Comparison of ENCODE assay signal across 8 cellular contexts in genomic region chr12:9798008-9798619, GRCh38. TPM values are rescaled to one million over a fixed set of nuclear protein-coding genes. Genes with fewer than 3 reads are reported as not detected.
DNase-seq lines count a peak whose midpoint lies in the region; ATAC-seq and TF ChIP-seq lines count a peak whose summit lies in the region.

No MANE protein-coding gene starts in this region.

- peak overlapping the region; percentile 46 for H3K4me3 Mint-ChIP-seq in activated T-helper 1 cell treated with anti-CD3 and anti-CD28 coated beads, Interleukin-12 subunit alpha, Interleukin-12 subunit beta, Interleukin-2, Interleukin-4 antibody, amounts not matched to agents 30 ng/mL and 10 ng/mL and 1 ng/mL, durations not matched to agents 14 hours and 24 hours and 36 hours

- peaks cover 6% of the 10 kb centered on the region for H3K27me3 Mint-ChIP-seq in activated T-helper 1 cell treated with anti-CD3 and anti-CD28 coated beads, Interleukin-12 subunit alpha, Interleukin-12 subunit beta, Interleukin-2, Interleukin-4 antibody, amounts not matched to agents 30 ng/mL and 10 ng/mL and 1 ng/mL, durations not matched to agents 14 hours and 24 hours and 36 hours (ENCODE audit: insufficient read depth)

- no peak overlapping the region for H2AFZ ChIP-seq in PC-3 (ENCODE audit: low read length)

- no peaks in the 10 kb centered on the region for H3K79me2 ChIP-seq in PC-3 (ENCODE audit: low read length)

- POLR2A ChIA-PET in PC-3 (lab: Charles Lee; ENCODE audit: unreplicated experiment), result no interaction called here

- H3K9me3 ChIP-seq in BLaER1 treated with 17β-estradiol and CSF1 and Interleukin-3, amounts not matched to agents 10 nM and 100 nM (replicated peaks in 1 of 11), result no peaks in the 10 kb centered on the region
- no peaks in the 10 kb centered on the region for H3K9me3 ChIP-seq in PC-3 (ENCODE audit: low read length)

- peaks cover 3% of the 10 kb centered on the region for H3K9me3 Mint-ChIP-seq in activated T-helper 1 cell treated with anti-CD3 and anti-CD28 coated beads, Interleukin-12 subunit alpha, Interleukin-12 subunit beta, Interleukin-2, Interleukin-4 antibody, amounts not matched to agents 30 ng/mL and 10 ng/mL and 1 ng/mL, durations not matched to agents 14 hours and 24 hours and 36 hours

- H3K4me3 ChIP-seq in BLaER1 treated with 17β-estradiol and CSF1 and Interleukin-3, amounts not matched to agents 10 nM and 100 nM, result no peak overlapping the region
- H3K4me3 ChIP-seq in PC-3 (ENCODE audit: low read length), result no peak overlapping the region

- no peaks in the 10 kb centered on the region for H3K27me3 ChIP-seq in BLaER1 treated with 17β-estradiol and CSF1 and Interleukin-3, amounts not matched to agents 10 nM and 100 nM
- H3K27me3 ChIP-seq in PC-3 (ENCODE audit: low read length), result no peaks in the 10 kb centered on the region

- DNase-seq in PC-3 (peak; percentile 78), left ventricle myocardium superior (no peak), NCI-H187 (lab: John Stamatoyannopoulos, UW) (no peak)
- peak; percentile 73 for DNase-seq in activated T-helper 1 cell treated with anti-CD3 and anti-CD28 coated beads, Interleukin-12 subunit alpha, Interleukin-12 subunit beta, Interleukin-2, Interleukin-4 antibody, amounts not matched to agents 30 ng/mL and 10 ng/mL and 1 ng/mL, durations not matched to agents 14 hours and 24 hours and 36 hours (ENCODE audit: low spot score)
- DNase-seq in stimulated activated CD4-positive, alpha-beta T cell treated with anti-CD3 and anti-CD28 coated beads, Interleukin-2, amount 100 ng/mL, for 24 hours, result peak; percentile 53 to 67

- ATAC-seq in GM19324 (IDR thresholded peaks at IDR 0.05; ENCODE audit: low FRiP score, unreplicated experiment), result peak; percentile 90
- ATAC-seq in HG03280 (IDR thresholded peaks at IDR 0.05; ENCODE audit: unreplicated experiment), result peak; percentile 95
- ATAC-seq in PC-3, result peak; percentile 94
- ATAC-seq in left ventricle myocardium superior, result peak; percentile 62

- intact Hi-C loops in PC-3 (cut with micrococcal nuclease), result loop anchor here (1.0 kb wide), 1 partner anchor 48 kb away; no protein-coding TSS in a partner anchor
- intact Hi-C loops in activated T-helper 1 cell treated with anti-CD3 and anti-CD28 coated beads, Interleukin-12 subunit alpha, Interleukin-12 subunit beta, Interleukin-2, Interleukin-4 antibody, amounts not matched to agents 30 ng/mL and 10 ng/mL and 1 ng/mL, durations not matched to agents 14 hours and 24 hours and 36 hours (cut with micrococcal nuclease), result loop anchor here (1.0 to 5.0 kb wide), 3 partner anchors 48 to 334 kb away; partner anchors contain the start of gene CLEC7A
- intact Hi-C loops in left ventricle myocardium superior (cut with micrococcal nuclease), result no loop called here

- H3K4me2 ChIP-seq in BLaER1 treated with 17β-estradiol and CSF1 and Interleukin-3, amounts not matched to agents 10 nM and 100 nM, result peak overlapping the region in 8 of 11 experiments; percentile 1 to 55 (median 34); a peak in 11 of 22 replicates
- H3K4me2 ChIP-seq in PC-3 (ENCODE audit: low read length), result no peak overlapping the region

- no peak overlapping the region for H3K9ac ChIP-seq in BLaER1 treated with 17β-estradiol and CSF1 and Interleukin-3, amounts not matched to agents 10 nM and 100 nM
- H3K9ac ChIP-seq in PC-3 (ENCODE audit: low read length), result no peak overlapping the region

- peaks cover 47% of the 10 kb centered on the region for H3K4me1 Mint-ChIP-seq in activated T-helper 1 cell treated with anti-CD3 and anti-CD28 coated beads, Interleukin-12 subunit alpha, Interleukin-12 subunit beta, Interleukin-2, Interleukin-4 antibody, amounts not matched to agents 30 ng/mL and 10 ng/mL and 1 ng/mL, durations not matched to agents 14 hours and 24 hours and 36 hours (ENCODE audit: low read depth)

- H3K27ac Mint-ChIP-seq in activated T-helper 1 cell treated with anti-CD3 and anti-CD28 coated beads, Interleukin-12 subunit alpha, Interleukin-12 subunit beta, Interleukin-2, Interleukin-4 antibody, amounts not matched to agents 30 ng/mL and 10 ng/mL and 1 ng/mL, durations not matched to agents 14 hours and 24 hours and 36 hours, result peak overlapping the region; percentile 41

- no peaks in the 10 kb centered on the region for H3K9me2 ChIP-seq in PC-3 (replicated peaks; ENCODE audit: low read length)

- H3K27ac ChIP-seq in BLaER1 treated with 17β-estradiol and CSF1 and Interleukin-3, amounts not matched to agents 10 nM and 100 nM, result no peak overlapping the region
- no peak overlapping the region for H3K27ac ChIP-seq in PC-3 (ENCODE audit: low read length)

- H4K20me1 ChIP-seq in BLaER1 treated with 17β-estradiol and CSF1 and Interleukin-3, amounts not matched to agents 10 nM and 100 nM, result no peaks in the 10 kb centered on the region
- no peaks in the 10 kb centered on the region for H4K20me1 ChIP-seq in PC-3 (ENCODE audit: low read length)

- no peaks in the 10 kb centered on the region for H3K36me3 Mint-ChIP-seq in activated T-helper 1 cell treated with anti-CD3 and anti-CD28 coated beads, Interleukin-12 subunit alpha, Interleukin-12 subunit beta, Interleukin-2, Interleukin-4 antibody, amounts not matched to agents 30 ng/mL and 10 ng/mL and 1 ng/mL, durations not matched to agents 14 hours and 24 hours and 36 hours (ENCODE audit: low read depth)

- no peaks in the 10 kb centered on the region for H3K36me3 ChIP-seq in BLaER1 treated with 17β-estradiol and CSF1 and Interleukin-3, amounts not matched to agents 10 nM and 100 nM
- no peaks in the 10 kb centered on the region for H3K36me3 ChIP-seq in PC-3 (ENCODE audit: low read depth, low read length)

- H3F3A ChIP-seq in PC-3 (ENCODE audit: low read length, unreplicated experiment), result no peaks in the 10 kb centered on the region

- BruUV-seq in PC-3 (replicated peaks; lab: Mats Ljungman, UMichigan), result no TSS peak

- TF ChIP-seq CTCF in PC-3 (conservative IDR thresholded peaks at IDR 0.05; ENCODE audit: low read depth, low read length), result peak; percentile 70

- peaks cover 28 to 49% (median 38%) of the 10 kb centered on the region in 10 experiments for H3K4me1 ChIP-seq in BLaER1 treated with 17β-estradiol and CSF1 and Interleukin-3, amounts not matched to agents 10 nM and 100 nM
- peaks cover 30% of the 10 kb centered on the region for H3K4me1 ChIP-seq in PC-3 (ENCODE audit: insufficient read depth, low read length)

- CTCF ChIA-PET in PC-3 (lab: Charles Lee), result interaction anchor here (0.5 to 1.0 kb wide), 7 partner anchors 45 to 290 kb away, joined by 3 to 15 read pairs (median 3); no protein-coding TSS in a partner anchor

RNA-seq across cellular contexts. Expression of gene KLRF1, which starts 29.2 kb away (rescaled TPM):
- total RNA-seq in PC-3 (2014; rRNA removed), result not detected in 2 replicates
- not detected in 2 replicates for total RNA-seq in activated T-helper 1 cell treated with anti-CD3 and anti-CD28 coated beads, Interleukin-12 subunit alpha, Interleukin-12 subunit beta, Interleukin-2, Interleukin-4 antibody, amounts not matched to agents 30 ng/mL and 10 ng/mL and 1 ng/mL, durations not matched to agents 14 hours and 24 hours and 36 hours
- total RNA-seq in left ventricle myocardium superior, result 0.55 TPM

RNA-seq across cellular contexts. Expression of gene CD69, which starts 37.4 kb away (rescaled TPM):
- total RNA-seq in PC-3 (2014; rRNA removed) (0.75 TPM in 1 of 2 replicates, not detected in the other), left ventricle myocardium superior (1.1 TPM)
- total RNA-seq in activated T-helper 1 cell treated with anti-CD3 and anti-CD28 coated beads, Interleukin-12 subunit alpha, Interleukin-12 subunit beta, Interleukin-2, Interleukin-4 antibody, amounts not matched to agents 30 ng/mL and 10 ng/mL and 1 ng/mL, durations not matched to agents 14 hours and 24 hours and 36 hours, result 90.5 and 93.2 TPM in 2 replicates

Comparison
In these comparisons a context has a peak if more than half of its experiments do, and no peak if none do; other contexts are left out.
1. DNase-seq: peak in PC-3 (single experiment), activated T-helper 1 cell treated with anti-CD3 and anti-CD28 coated beads, Interleukin-12 subunit alpha, Interleukin-12 subunit beta, Interleukin-2, Interleukin-4 antibody, amounts not matched to agents 30 ng/mL and 10 ng/mL and 1 ng/mL, durations not matched to agents 14 hours and 24 hours and 36 hours (single experiment) and stimulated activated CD4-positive, alpha-beta T cell treated with anti-CD3 and anti-CD28 coated beads, Interleukin-2, amount 100 ng/mL, for 24 hours (2 of 2); none in left ventricle myocardium superior (single experiment) and NCI-H187 (0 of 2).
2. RNA of gene CD69, which starts 37.4 kb away (total RNA-seq): 90.5 to 93.2 TPM in activated T-helper 1 cell treated with anti-CD3 and anti-CD28 coated beads, Interleukin-12 subunit alpha, Interleukin-12 subunit beta, Interleukin-2, Interleukin-4 antibody, amounts not matched to agents 30 ng/mL and 10 ng/mL and 1 ng/mL, durations not matched to agents 14 hours and 24 hours and 36 hours; 1.1 TPM in left ventricle myocardium superior (single experiment) and 0.75 TPM in PC-3; every median in the first group is over 10 times any median in the second.
3. Peak in every context shown above with its lines, with median percentiles within 50 percentile points of each other: ATAC-seq.